Comparison of ENCODE assay signal across 8 cellular contexts in the genomic region with DNA sequence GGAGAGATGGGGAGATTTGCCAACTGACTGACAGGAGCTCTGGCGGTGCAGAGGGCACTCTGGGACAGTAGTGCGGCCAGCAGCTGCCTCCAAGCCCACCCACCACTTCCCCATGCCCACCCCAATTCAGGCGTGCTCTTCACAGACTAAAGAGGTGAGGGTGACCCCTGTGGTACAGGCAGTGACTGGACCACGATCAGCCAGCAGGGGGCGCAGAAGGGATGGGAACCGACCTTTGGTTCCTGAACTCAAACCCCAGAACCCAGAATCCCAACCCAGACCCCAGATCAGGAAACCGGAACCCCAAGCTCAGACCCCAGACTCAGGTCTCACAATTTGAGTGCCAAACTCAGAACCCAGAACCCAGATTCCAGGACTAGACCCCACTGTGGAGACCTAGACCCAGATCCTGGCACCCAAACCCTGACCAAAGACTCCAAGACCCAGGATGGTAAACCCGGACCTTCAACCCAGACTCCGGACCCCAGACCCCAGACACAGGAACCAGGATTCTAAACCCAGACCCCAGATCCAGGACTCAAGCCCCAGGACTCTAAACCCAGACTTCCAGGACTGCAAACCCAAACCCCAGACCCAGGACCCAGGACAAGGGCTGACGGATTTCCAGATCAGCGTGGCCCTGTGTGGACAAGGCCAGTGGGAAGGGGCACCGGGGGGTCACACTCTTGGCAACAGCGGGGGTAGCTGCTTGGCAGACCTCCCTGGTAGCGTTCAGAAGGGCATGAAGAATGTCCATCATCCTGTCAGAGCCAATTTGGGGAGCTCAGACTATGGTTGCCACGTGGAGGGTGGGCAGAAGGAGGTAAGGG. TPM values are rescaled to one million over a fixed set of nuclear protein-coding genes. Genes with fewer than 3 reads are reported as not detected.
DNase-seq lines count a peak whose midpoint lies in the region; ATAC-seq and TF ChIP-seq lines count a peak whose summit lies in the region.

No MANE protein-coding gene starts in this region.

- H3K27ac Mint-ChIP-seq in activated CD4-positive, alpha-beta T cell treated with anti-CD3 and anti-CD28 coated beads, Interleukin-2, amount 10 ng/mL, durations not matched to agents 24 days and 14 days = no peak overlapping the region
- H3K27ac Mint-ChIP-seq in chondrocyte (ENCODE audit: unreplicated experiment) = no peak overlapping the region

- TF ChIP-seq CTCF in LNCaP clone FGC (IDR thresholded peaks at IDR 0.05; ENCODE audit: control insufficient read depth, extremely low read depth, insufficient read depth) (peak; percentile 89), chondrocyte (IDR thresholded peaks at IDR 0.05) (peak; percentile 92), lower leg skin (IDR thresholded peaks at IDR 0.05) (peak in 1 of 3 donors; percentile 63)

- no peak for TF ChIP-seq POLR2A in lower leg skin (IDR thresholded peaks at IDR 0.05)

- peaks cover 4% of the 10 kb centered on the region for H3K27me3 Mint-ChIP-seq in activated CD4-positive, alpha-beta T cell treated with anti-CD3 and anti-CD28 coated beads, Interleukin-2, amount 10 ng/mL, durations not matched to agents 24 days and 14 days
- H3K27me3 Mint-ChIP-seq in chondrocyte (ENCODE audit: low read depth) = peaks cover 24% of the 10 kb centered on the region

- no peaks in the 10 kb centered on the region for H3K36me3 Mint-ChIP-seq in activated CD4-positive, alpha-beta T cell treated with anti-CD3 and anti-CD28 coated beads, Interleukin-2, amount 10 ng/mL, durations not matched to agents 24 days and 14 days (ENCODE audit: low read depth)
- H3K36me3 Mint-ChIP-seq in chondrocyte (ENCODE audit: low read depth) = no peaks in the 10 kb centered on the region

- H3K4me3 ChIP-seq in LNCaP clone FGC (ENCODE audit: low read depth, low read length) (no peak overlapping the region), lower leg skin (ENCODE audit: low read depth, poor library complexity, severe bottlenecking) (no peak overlapping the region)

- no peaks in the 10 kb centered on the region for H3K4me1 Mint-ChIP-seq in activated CD4-positive, alpha-beta T cell treated with anti-CD3 and anti-CD28 coated beads, Interleukin-2, amount 10 ng/mL, durations not matched to agents 24 days and 14 days
- H3K4me1 Mint-ChIP-seq in chondrocyte (ENCODE audit: low read depth) = peaks cover 20% of the 10 kb centered on the region

- H3K4me3 Mint-ChIP-seq in activated CD4-positive, alpha-beta T cell treated with anti-CD3 and anti-CD28 coated beads, Interleukin-2, amount 10 ng/mL, durations not matched to agents 24 days and 14 days = no peak overlapping the region
- H3K4me3 Mint-ChIP-seq in chondrocyte (ENCODE audit: unreplicated experiment) = no peak overlapping the region

- no peaks in the 10 kb centered on the region for H3K9me3 Mint-ChIP-seq in activated CD4-positive, alpha-beta T cell treated with anti-CD3 and anti-CD28 coated beads, Interleukin-2, amount 10 ng/mL, durations not matched to agents 24 days and 14 days
- H3K9me3 Mint-ChIP-seq in chondrocyte (ENCODE audit: low read depth) = no peaks in the 10 kb centered on the region

- intact Hi-C loops in activated CD4-positive, alpha-beta T cell treated with anti-CD3 and anti-CD28 coated beads, Interleukin-2, amount 10 ng/mL, durations not matched to agents 24 days and 14 days (cut with micrococcal nuclease) = loop anchor here (1.0 to 5.0 kb wide), 4 partner anchors 28 to 505 kb away; no protein-coding TSS in a partner anchor
- intact Hi-C loops in lower leg skin (cut with DNase I; ENCODE audit: low total_unique reads) = no loop called here

- DNase-seq in ELR (ENCODE audit: low read depth) = peak; percentile 68
- no peak for DNase-seq in LNCaP clone FGC (ENCODE audit: low read depth)
- DNase-seq in activated CD4-positive, alpha-beta T cell treated with anti-CD3 and anti-CD28 coated beads, Interleukin-2, amount 10 ng/mL, durations not matched to agents 24 days and 14 days = peak; percentile 93
- no peak for DNase-seq in chondrocyte (ENCODE audit: low spot score)
- peak; percentile 74 to 97 for DNase-seq in lower leg skin (ENCODE audit: low spot score in 2 of 2)
- peak; percentile 77 for DNase-seq in stimulated activated CD8-positive, alpha-beta memory T cell treated with anti-CD3 and anti-CD28 coated beads, Interleukin-12 subunit alpha, Interleukin-12 subunit beta, amount 100 ng/mL, for 1 hour (ENCODE audit: low read depth)
- DNase-seq in NCI-H526 treated with DMSO at 0.1 percent for 48 hours (lab: John Stamatoyannopoulos, UW) = no peak

- WGBS in lower leg skin, 2 donors = 27 to 36% methylated on average over 15 of the region's 15 CpGs

- ATAC-seq in HG03139 (IDR thresholded peaks at IDR 0.05; ENCODE audit: unreplicated experiment) = no peak

RNA-seq across cellular contexts. Expression of gene MYL3, which starts 3.7 kb away (rescaled TPM):
- total RNA-seq in activated CD4-positive, alpha-beta T cell treated with anti-CD3 and anti-CD28 coated beads, Interleukin-2, amount 10 ng/mL, durations not matched to agents 24 days and 14 days = not detected in 2 replicates
- 0.22 to 0.82 TPM in 2 of 3 replicates, not detected in the other for total RNA-seq in chondrocyte
- 1 to 10 TPM in 2 of 4 donors, under 1 TPM in 1, not detected in 1; 0.59 to 1.7 (median 1.3) TPM for total RNA-seq in lower leg skin

RNA-seq across cellular contexts. Expression of gene PTH1R, which starts 10.6 kb away (rescaled TPM):
- total RNA-seq in activated CD4-positive, alpha-beta T cell treated with anti-CD3 and anti-CD28 coated beads, Interleukin-2, amount 10 ng/mL, durations not matched to agents 24 days and 14 days = not detected in 2 replicates
- 2.4 to 6.3 TPM (median 3.1 TPM) in 3 replicates for total RNA-seq in chondrocyte
- total RNA-seq in lower leg skin = 1 to 10 TPM; 1.8 to 5.4 (median 2.5) TPM

Comparison
In these comparisons a context has a peak if more than half of its experiments do, and no peak if none do; other contexts are left out.
1. DNase-seq: peak in ELR (single experiment), activated CD4-positive, alpha-beta T cell treated with anti-CD3 and anti-CD28 coated beads, Interleukin-2, amount 10 ng/mL, durations not matched to agents 24 days and 14 days (single experiment), lower leg skin (2 of 2) and stimulated activated CD8-positive, alpha-beta memory T cell treated with anti-CD3 and anti-CD28 coated beads, Interleukin-12 subunit alpha, Interleukin-12 subunit beta, amount 100 ng/mL, for 1 hour (single experiment); none in LNCaP clone FGC (single experiment), chondrocyte (single experiment) and NCI-H526 treated with DMSO at 0.1 percent for 48 hours (single experiment).